ENCODE assay signal across 7 cellular contexts in the genomic region with DNA sequence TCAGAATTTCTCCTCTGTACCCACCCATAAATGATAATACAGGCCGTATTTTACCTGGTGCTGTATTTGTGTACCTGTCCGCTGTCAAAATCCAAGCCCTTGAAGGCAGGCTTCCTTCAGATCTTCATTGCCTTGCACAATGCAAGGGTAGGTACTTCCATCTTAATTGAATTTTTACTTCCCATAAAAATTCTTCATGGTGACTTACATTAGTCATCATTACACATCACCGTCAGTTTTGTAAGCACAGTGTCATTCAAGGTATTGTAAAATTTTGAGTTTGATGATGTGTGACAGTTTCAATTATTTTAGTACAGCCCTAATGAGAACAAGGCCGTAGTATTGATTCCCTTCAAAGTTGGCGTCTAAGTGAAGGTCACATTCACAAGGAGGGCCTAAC. TPM values are rescaled to one million over a fixed set of nuclear protein-coding genes. Genes with fewer than 3 reads are reported as not detected.
DNase-seq lines count a peak whose midpoint lies in the region; ATAC-seq and TF ChIP-seq lines count a peak whose summit lies in the region.

No MANE protein-coding gene starts in this region.

- H3K27me3 ChIP-seq in breast epithelium (no peaks in the 10 kb centered on the region), transverse colon (no peaks in the 10 kb centered on the region)

- DNase-seq in GM12864 (ENCODE audit: low read depth) (no peak), NCI-H2227 treated with DMSO at 0.1 percent for 48 hours (lab: John Stamatoyannopoulos, UW) (peak; percentile 43), breast epithelium (ENCODE audit: low spot score in 2 of 2) (no peak), lower leg skin (ENCODE audit: low spot score in 2 of 2) (no peak), transverse colon (no peak)
- no peak for DNase-seq in activated effector memory CD4-positive, alpha-beta T cell treated with anti-CD3 and anti-CD28 coated beads, Interleukin-2, amount 50 U/mL, for 16 hours

- no peak for TF ChIP-seq POLR2A in breast epithelium (IDR thresholded peaks at IDR 0.05)
- no peak for TF ChIP-seq POLR2A in lower leg skin (IDR thresholded peaks at IDR 0.05)
- TF ChIP-seq POLR2A in transverse colon (IDR thresholded peaks at IDR 0.05) = no peak

- TF ChIP-seq EP300 in transverse colon (IDR thresholded peaks at IDR 0.05; ENCODE audit: low read depth) = no peak

- TF ChIP-seq CTCF in GM12864 (IDR thresholded peaks at IDR 0.05; ENCODE audit: low read depth, low read length, missing control alignments) (no peak), breast epithelium (IDR thresholded peaks at IDR 0.05) (no peak), lower leg skin (IDR thresholded peaks at IDR 0.05) (no peak), transverse colon (IDR thresholded peaks at IDR 0.05) (no peak)

- intact Hi-C loops in breast epithelium (cut with DNase I; ENCODE audit: low total_unique reads) (loop anchor here (5.0 kb wide), 1 partner anchor 205 kb away; the partner anchor contains the start of genes GTF2H1 and HPS5), lower leg skin (cut with DNase I; ENCODE audit: low total_unique reads) (loop anchor here (10.0 kb wide), 1 partner anchor 47 kb away; no protein-coding TSS in a partner anchor), transverse colon (cut with DNase I; ENCODE audit: low total_unique reads) (loop anchor here (10.0 kb wide), 1 partner anchor 213 kb away; no protein-coding TSS in a partner anchor)

- H3K27ac ChIP-seq in breast epithelium (peak overlapping the region; percentile 91 to 98), transverse colon (peak overlapping the region; percentile 91 to 98 (median 94))

- WGBS in lower leg skin, 2 donors = 26 to 27% methylated on average over 5 of the region's 5 CpGs
- WGBS in transverse colon (ENCODE audit: low coverage in 1 of 2), 2 donors = 18 to 42% methylated on average over 4 to 5 of the region's 5 CpGs

- H3K4me1 ChIP-seq in breast epithelium (no peaks in the 10 kb centered on the region), transverse colon (peaks cover 8 to 41% (median 15%) of the 10 kb centered on the region in 4 donors)

- in situ Hi-C loops in transverse colon (cut with MboI; ENCODE audit: low pct_ligation_motif_present in 1 of 4, low pct_unique_long_range_greater_than_20kb in 1 of 4, low sequenced_read_pairs in 3 of 4) = loop anchor here in 3 of 4 donors (10.0 to 25.0 kb wide), 4 partner anchors 110 to 210 kb away; partner anchors contain the start of genes GTF2H1 (in 2 of the 3), HPS5 (in 2 of the 3), LDHA (in 2 of the 3) and IGSF22 (in 1 of the 3)

- H3K36me3 ChIP-seq in breast epithelium (no peaks in the 10 kb centered on the region), transverse colon (peaks cover 0 to 4% (median 0%) of the 10 kb centered on the region in 4 donors)

- no peak for ATAC-seq in HG02884 (IDR thresholded peaks at IDR 0.05; ENCODE audit: unreplicated experiment)

- H3K9me3 ChIP-seq in breast epithelium (no peaks in the 10 kb centered on the region), transverse colon (no peaks in the 10 kb centered on the region)

- H3K4me3 ChIP-seq in GM12864 (ENCODE audit: low read depth, low read length) (peak overlapping the region; percentile 97), breast epithelium (peak overlapping the region; percentile 84 to 97 (median 86)), lower leg skin (ENCODE audit: low read depth, poor library complexity, severe bottlenecking) (peak overlapping the region; percentile 86), transverse colon (peak overlapping the region; percentile 66 to 91 (median 77))

RNA-seq across cellular contexts. Expression of gene TSG101, which starts 0.8 kb away (rescaled TPM):
- 100 to 1,000 TPM in 1 of 3 donors, 10 to 100 TPM in 2; 66.5 to 114 (median 72.8) TPM for total RNA-seq in breast epithelium
- 100 to 1,000 TPM in 1 of 4 donors, 10 to 100 TPM in 3; 76.9 to 103 (median 85.8) TPM for total RNA-seq in lower leg skin
- 10 to 100 TPM; 32.2 to 95.8 (median 81.2) TPM for total RNA-seq in transverse colon
